8 cellular contexts compared by ENCODE assay signal in genomic region chr7:38368191-38368605, GRCh38.
A peak's percentile ranks its signal among the peaks of the same experiment; 100 is the strongest.
DNase-seq lines count a peak whose midpoint lies in the region.

No MANE protein-coding gene starts in this region.

- DNase-seq in GDM1 (lab: John Stamatoyannopoulos, UW) (peak; percentile 73), H4 (ENCODE audit: low spot score) (peak; percentile 97), MV-4-11 (lab: John Stamatoyannopoulos, UW) (peak; percentile 95), T-helper 9 cell (peak; percentile 73), astrocyte of the hippocampus (ENCODE audit: low read depth, low spot score) (peak; percentile 72), iris pigment epithelial cell (ENCODE audit: low read depth) (peak; percentile 77), NK-92 (lab: John Stamatoyannopoulos, UW; ENCODE audit: unreplicated experiment) (no peak)
- peak; percentile 71 for DNase-seq in stimulated activated CD4-positive, alpha-beta T cell treated with anti-CD3 and anti-CD28 coated beads, Interleukin-4, amount 100 ng/mL, for 1 hour
